In the genomic region with DNA sequence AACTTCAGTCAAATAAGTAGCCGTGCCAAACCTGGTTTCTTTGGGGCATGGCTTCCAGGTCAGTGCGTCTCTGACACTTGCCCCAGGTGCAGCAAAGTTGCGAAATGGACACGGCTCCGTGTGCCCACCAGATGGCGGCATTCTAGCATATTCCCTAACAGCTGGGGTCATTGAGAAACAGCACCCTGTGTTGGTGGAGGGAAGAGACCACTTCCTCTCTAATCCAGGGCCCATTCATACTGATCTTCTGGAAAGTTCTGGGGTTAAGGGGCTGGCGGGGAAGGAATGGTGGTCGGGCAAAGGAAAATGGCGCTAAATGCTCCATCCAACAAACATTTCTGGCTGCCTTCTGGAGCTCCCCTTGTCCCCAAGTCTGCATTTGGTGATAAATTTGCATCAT, we compare ENCODE assay signal across 8 cellular contexts.
DNase-seq lines count a peak whose midpoint lies in the region; ATAC-seq, FAIRE-seq and TF ChIP-seq lines count a peak whose summit lies in the region.

No MANE protein-coding gene starts in this region.

- intact Hi-C loops in vagina (cut with DNase I), result no loop called here

- H3K9ac ChIP-seq in fibroblast of lung (ENCODE audit: insufficient read depth, low read length), result no peak overlapping the region
- H3K9ac ChIP-seq in neural cell (ENCODE audit: low read length), result no peak overlapping the region

- H2AFZ ChIP-seq in fibroblast of lung (ENCODE audit: low read length) (no peak overlapping the region), neural cell (ENCODE audit: low read depth, low read length) (no peak overlapping the region)

- no peak for ATAC-seq in HG03039 (IDR thresholded peaks at IDR 0.05; ENCODE audit: unreplicated experiment)

- H3K4me3 ChIP-seq in fibroblast of lung (replicated peaks in 1 of 4; ENCODE audit: control extremely low read depth in 1 of 4, insufficient read depth in 1 of 4, low read depth in 3 of 4, low read length in 4 of 4) (no peak overlapping the region), neural cell (ENCODE audit: low read length) (no peak overlapping the region), vagina (no peak overlapping the region)

- TF ChIP-seq CTCF in fibroblast of lung (conservative IDR thresholded peaks at IDR 0.05 in 1 of 2, IDR thresholded peaks at IDR 0.05 in 1 of 2; ENCODE audit: low read depth in 1 of 2, low read length in 2 of 2), result peak; percentile 65 to 66
- peak; percentile 73 for TF ChIP-seq CTCF in neural cell (IDR thresholded peaks at IDR 0.05; ENCODE audit: poor library complexity, severe bottlenecking)
- peak in 2 of 3 experiments; percentile 65 to 67 for TF ChIP-seq CTCF in vagina (IDR thresholded peaks at IDR 0.05)

- no peaks in the 10 kb centered on the region for H3K9me2 ChIP-seq in neural cell (ENCODE audit: insufficient read depth, low read length)

- DNase-seq in AG08396 (ENCODE audit: low spot score) (peak; percentile 69), GM18507 (ENCODE audit: extremely low spot score, insufficient read length, low read depth) (peak; percentile 49), NCI-H82 (lab: John Stamatoyannopoulos, UW) (peak; percentile 84), activated T-cell treated with anti-CD3 and anti-CD28 coated beads for 4 hours (peak; percentile 40), fibroblast of lung (ENCODE audit: low read depth in 2 of 2) (peak; percentile 62 to 71), vagina (ENCODE audit: extremely low spot score in 2 of 2) (no peak)

- H3K27me3 ChIP-seq in fibroblast of lung (ENCODE audit: control insufficient read depth, insufficient read depth, low read length) (no peaks in the 10 kb centered on the region), neural cell (ENCODE audit: insufficient read depth, low read depth, low read length) (no peaks in the 10 kb centered on the region), vagina (no peaks in the 10 kb centered on the region)

- H3K27ac ChIP-seq in fibroblast of lung (ENCODE audit: insufficient read depth, low read length), result no peak overlapping the region
- no peak overlapping the region for H3K27ac ChIP-seq in neural cell (ENCODE audit: low read length)
- no peak overlapping the region for H3K27ac ChIP-seq in vagina

- FAIRE-seq in GM18507 (lab: Jason Lieb, UNC), result peak; percentile 78

- no peaks in the 10 kb centered on the region for H3F3A ChIP-seq in neural cell (ENCODE audit: insufficient read depth, low read length, poor library complexity, severe bottlenecking)

- no peak for TF ChIP-seq POLR2A in vagina (IDR thresholded peaks at IDR 0.05)

- no peaks in the 10 kb centered on the region for H4K20me1 ChIP-seq in fibroblast of lung (ENCODE audit: control insufficient read depth, extremely low read depth, insufficient read depth, low read length)
- no peaks in the 10 kb centered on the region for H4K20me1 ChIP-seq in neural cell (ENCODE audit: insufficient read depth)

- peaks cover 4% of the 10 kb centered on the region for H3K4me1 ChIP-seq in fibroblast of lung (ENCODE audit: control insufficient read depth, extremely low read depth, insufficient read depth, low read length)
- H3K4me1 ChIP-seq in vagina, result peaks cover 5% of the 10 kb centered on the region

- H3K79me2 ChIP-seq in fibroblast of lung (ENCODE audit: control insufficient read depth, insufficient read depth, low read length) (no peaks in the 10 kb centered on the region), neural cell (replicated peaks; ENCODE audit: insufficient read depth, low read length) (no peaks in the 10 kb centered on the region)

- no peak overlapping the region for H3K4me2 ChIP-seq in fibroblast of lung (ENCODE audit: extremely low read depth, insufficient read depth, low read length)
- no peak overlapping the region for H3K4me2 ChIP-seq in neural cell (ENCODE audit: low read length)

- TF ChIP-seq RAD21 in neural cell (conservative IDR thresholded peaks at IDR 0.05), result peak; percentile 71

- H3K36me3 ChIP-seq in fibroblast of lung (ENCODE audit: control insufficient read depth, insufficient read depth, low read length), result no peaks in the 10 kb centered on the region
- H3K36me3 ChIP-seq in neural cell (ENCODE audit: insufficient read depth, low read length), result no peaks in the 10 kb centered on the region
- no peaks in the 10 kb centered on the region for H3K36me3 ChIP-seq in vagina

- H3K9me3 ChIP-seq in fibroblast of lung (ENCODE audit: control insufficient read depth, insufficient read depth, low read depth, low read length), result no peaks in the 10 kb centered on the region
- no peaks in the 10 kb centered on the region for H3K9me3 ChIP-seq in neural cell (ENCODE audit: low read length)
- H3K9me3 ChIP-seq in vagina, result no peaks in the 10 kb centered on the region

- TF ChIP-seq EP300 in neural cell (conservative IDR thresholded peaks at IDR 0.05; ENCODE audit: poor library complexity, severe bottlenecking), result no peak

TF ChIP-seq in neural cell, 6 proteins besides CTCF, POLR2A, EP300 and RAD21:
- TF ChIP-seq REST (IDR thresholded peaks at IDR 0.05; ENCODE audit: borderline replicate concordance) (no peak), SMC3 (conservative IDR thresholded peaks at IDR 0.05; ENCODE audit: poor library complexity) (peak; percentile 86)

Comparison
In these comparisons a context has a peak if more than half of its experiments do, and no peak if none do; other contexts are left out.
1. DNase-seq: peak in AG08396 (single experiment), GM18507 (single experiment), NCI-H82 (single experiment), activated T-cell treated with anti-CD3 and anti-CD28 coated beads for 4 hours (single experiment) and fibroblast of lung (2 of 2); none in vagina (0 of 2).
2. Peak in every context shown above with its lines, with median percentiles within 50 percentile points of each other: CTCF ChIP-seq.